Comparison of ENCODE assay signal across 1 cellular context in the genomic region with DNA sequence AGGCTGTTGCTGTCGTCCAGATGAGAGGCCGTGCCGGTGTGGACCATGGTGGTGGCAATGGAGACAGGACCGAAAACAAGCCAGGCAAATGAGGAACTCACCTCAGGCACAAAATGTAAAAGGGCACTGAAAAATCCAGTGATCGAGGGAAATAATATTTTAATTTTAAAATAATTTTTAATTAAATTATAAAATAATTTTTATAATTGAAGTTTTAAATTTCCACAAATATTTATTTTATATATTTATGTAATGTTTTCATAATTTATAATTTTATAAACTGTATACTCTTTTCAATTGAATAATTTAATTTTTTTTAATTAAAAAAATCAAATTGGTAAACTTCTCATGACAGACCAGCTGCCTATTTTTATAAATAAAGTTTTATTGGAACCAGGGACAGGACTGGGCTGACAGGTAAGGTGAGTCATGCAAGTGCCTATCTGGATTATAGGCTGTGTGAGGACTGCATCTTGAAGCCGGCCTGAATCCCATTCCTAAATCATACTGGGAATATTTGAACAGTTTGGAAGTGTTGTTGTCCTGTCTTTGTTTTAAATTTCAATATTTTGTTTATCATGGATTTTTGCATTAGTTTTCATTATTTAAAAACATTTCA.
TF ChIP-seq lines count a peak whose summit lies in the region.

No MANE protein-coding gene starts in this region.

TF ChIP-seq in K562, 482 proteins besides CTCF, POLR2A, EP300 and RAD21 (continued from another document):
- peak; percentile 87 for TF ChIP-seq ZBTB40 (IDR thresholded peaks at IDR 0.05)
- TF ChIP-seq ZBTB40 (CRISPR knock-in tag; IDR thresholded peaks at IDR 0.05), result peak; percentile 63
